In genomic region chr2:222523783-222524544, GRCh38 we compare ENCODE assay signal across 15 cellular contexts.
DNase-seq lines count a peak whose midpoint lies in the region; ATAC-seq, FAIRE-seq and TF ChIP-seq lines count a peak whose summit lies in the region.
"Had no signal": no experiment of that assay in that cellular context is flagged by ENCODE, and none has a peak within 500 bp of the region (broad histone marks: within the 10 kb centered on the region; RNA-seq: fewer than 3 reads in every experiment).

No MANE protein-coding gene starts in this region.

- WGBS in heart left ventricle, 4 donors, result 68 to 77% (median 73%) methylated on average over 4 of the region's 4 CpGs

- CTCF ChIA-PET in activated CD4-positive, alpha-beta T cell treated with anti-CD3 and anti-CD28 coated beads, Interleukin-2, amount 10 ng/mL, durations not matched to agents 7 days and 5 days (lab: Charles Lee), result no interaction called here

- FAIRE-seq in bronchial epithelial cell (lab: Jason Lieb, UNC) (no peak), H54 (lab: Jason Lieb, UNC) (no peak)
- FAIRE-seq: endothelial cell of umbilical vein had no signal

- H3K4me3 ChIP-seq in bronchial epithelial cell (ENCODE audit: low read depth, low read length) (no peak overlapping the region), heart left ventricle (no peak overlapping the region)

- H3K36me3 ChIP-seq in bronchial epithelial cell (ENCODE audit: control insufficient read depth, insufficient read depth, low read length) (peaks cover 2% of the 10 kb centered on the region), heart left ventricle (no peaks in the 10 kb centered on the region)

- H3K9me3 Mint-ChIP-seq in activated CD4-positive, alpha-beta T cell treated with anti-CD3 and anti-CD28 coated beads, Interleukin-2, amount 10 ng/mL, durations not matched to agents 7 days and 5 days, result no peaks in the 10 kb centered on the region

- no peak overlapping the region for H3K27ac Mint-ChIP-seq in activated CD4-positive, alpha-beta T cell treated with anti-CD3 and anti-CD28 coated beads, Interleukin-2, amount 10 ng/mL, durations not matched to agents 7 days and 5 days
- H3K27ac Mint-ChIP-seq: B cell had no signal

- H3K4me1 Mint-ChIP-seq in activated CD4-positive, alpha-beta T cell treated with anti-CD3 and anti-CD28 coated beads, Interleukin-2, amount 10 ng/mL, durations not matched to agents 7 days and 5 days, result no peaks in the 10 kb centered on the region
- H3K4me1 Mint-ChIP-seq: B cell had no signal

- POLR2A ChIA-PET in activated CD4-positive, alpha-beta T cell treated with anti-CD3 and anti-CD28 coated beads, Interleukin-2, amount 10 ng/mL, durations not matched to agents 7 days and 5 days (lab: Charles Lee), result no interaction called here

- peak; percentile 24 for ATAC-seq in GM18868 (IDR thresholded peaks at IDR 0.05; ENCODE audit: unreplicated experiment)
- ATAC-seq in GM21619 (IDR thresholded peaks at IDR 0.05; ENCODE audit: unreplicated experiment), result peak; percentile 56
- ATAC-seq in HG03108 (IDR thresholded peaks at IDR 0.05; ENCODE audit: unreplicated experiment), result peak; percentile 49
- ATAC-seq in heart left ventricle, result no peak

- H3K27me3 ChIP-seq in bronchial epithelial cell (ENCODE audit: control insufficient read depth, insufficient read depth, low read length) (no peaks in the 10 kb centered on the region), heart left ventricle (no peaks in the 10 kb centered on the region)

- H3K4me1 ChIP-seq in heart left ventricle, result peaks cover 0 to 2% (median 0%) of the 10 kb centered on the region in 12 donors
- H3K4me1 ChIP-seq: parathyroid adenoma had no signal

- no peaks in the 10 kb centered on the region for H3K36me3 Mint-ChIP-seq in activated CD4-positive, alpha-beta T cell treated with anti-CD3 and anti-CD28 coated beads, Interleukin-2, amount 10 ng/mL, durations not matched to agents 7 days and 5 days (ENCODE audit: low read depth)

- TF ChIP-seq CTCF in bronchial epithelial cell (IDR thresholded peaks at IDR 0.05; ENCODE audit: insufficient read depth, low read length, severe bottlenecking) (no peak), heart left ventricle (IDR thresholded peaks at IDR 0.05) (no peak)

- H3K27ac ChIP-seq in heart left ventricle, result no peak overlapping the region
- H3K27ac ChIP-seq: parathyroid adenoma had no signal

- H3K9me3 ChIP-seq in heart left ventricle, result peaks cover 0 to 3% (median 0%) of the 10 kb centered on the region in 12 donors

- intact Hi-C loops in heart left ventricle (cut with DNase I), result no loop called here

- TF ChIP-seq POLR2A in H54 (IDR thresholded peaks at IDR 0.05; ENCODE audit: low read depth, low read length) (no peak), heart left ventricle (IDR thresholded peaks at IDR 0.05) (no peak)

- DNase-seq in bronchial epithelial cell (ENCODE audit: low read depth) (peak; percentile 52), H54 (ENCODE audit: insufficient read length, low spot score) (no peak), heart left ventricle (no peak), DMS79 (lab: John Stamatoyannopoulos, UW) (no peak)
- no peak for DNase-seq in activated CD4-positive, alpha-beta T cell treated with anti-CD3 and anti-CD28 coated beads, Interleukin-2, amount 10 ng/mL, durations not matched to agents 7 days and 5 days
- DNase-seq: activated CD4-positive, alpha-beta T cell treated with anti-CD3 and anti-CD28 coated beads, Interleukin-2, amount 50 U/mL, for 48 hours; activated naive CD4-positive, alpha-beta T cell treated with Interleukin-2 at 50 U/mL for 16 hours; central memory CD4-positive, alpha-beta T cell; mesendoderm had no signal

- H3K27me3 Mint-ChIP-seq in activated CD4-positive, alpha-beta T cell treated with anti-CD3 and anti-CD28 coated beads, Interleukin-2, amount 10 ng/mL, durations not matched to agents 7 days and 5 days, result no peaks in the 10 kb centered on the region
- H3K27me3 Mint-ChIP-seq: B cell had no signal

- no peak overlapping the region for H3K4me3 Mint-ChIP-seq in activated CD4-positive, alpha-beta T cell treated with anti-CD3 and anti-CD28 coated beads, Interleukin-2, amount 10 ng/mL, durations not matched to agents 7 days and 5 days
- H3K4me3 Mint-ChIP-seq: B cell had no signal

Comparison
In these comparisons a context has a peak if more than half of its experiments do, and no peak if none do; other contexts are left out.
1. ATAC-seq: peak in GM18868 (single experiment), GM21619 (single experiment) and HG03108 (single experiment); none in heart left ventricle (0 of 4).